12 cellular contexts compared by ENCODE assay signal in genomic region chr12:47393403-47393790, GRCh38.
DNase-seq lines count a peak whose midpoint lies in the region; ATAC-seq and TF ChIP-seq lines count a peak whose summit lies in the region.
"Had no signal": no experiment of that assay in that cellular context is flagged by ENCODE, and none has a peak within 500 bp of the region (broad histone marks: within the 10 kb centered on the region; RNA-seq: fewer than 3 reads in every experiment).

No MANE protein-coding gene starts in this region.

- no peaks in the 10 kb centered on the region for H3K36me3 ChIP-seq in CD4-positive, CD25-positive, alpha-beta regulatory T cell (ENCODE audit: control insufficient read depth, insufficient read depth, low read length)
- H3K36me3 ChIP-seq in ascending aorta (no peaks in the 10 kb centered on the region), Caco-2 (ENCODE audit: control insufficient read depth, insufficient read depth, low read length) (no peaks in the 10 kb centered on the region)

- peaks cover 0 to 16% (median 5%) of the 10 kb centered on the region in 7 donors for H3K9me3 Mint-ChIP-seq in CD4-positive, CD25-positive, alpha-beta regulatory T cell
- H3K9me3 Mint-ChIP-seq in IgD-negative memory B cell (peaks cover 0 to 9% (median 6%) of the 10 kb centered on the region in 3 donors), Caco-2 (ENCODE audit: unreplicated experiment) (peaks cover 21% of the 10 kb centered on the region)
- H3K9me3 Mint-ChIP-seq in naive thymus-derived CD8-positive, alpha-beta T cell: peaks cover 0 to 27% (median 12%) of the 10 kb centered on the region in 9 donors

- H3K27me3 ChIP-seq in CD4-positive, CD25-positive, alpha-beta regulatory T cell (ENCODE audit: control insufficient read depth, insufficient read depth, low read length): no peaks in the 10 kb centered on the region
- no peaks in the 10 kb centered on the region for H3K27me3 ChIP-seq in ascending aorta
- no peaks in the 10 kb centered on the region for H3K27me3 ChIP-seq in Caco-2 (replicated peaks; ENCODE audit: control insufficient read depth, insufficient read depth, low read length)
- H3K27me3 ChIP-seq: body of pancreas had no signal

- peak in 1 of 3 donors; percentile 18 for DNase-seq in CD4-positive, CD25-positive, alpha-beta regulatory T cell
- DNase-seq in ascending aorta (ENCODE audit: low spot score in 2 of 2): no peak
- DNase-seq in naive thymus-derived CD8-positive, alpha-beta T cell: no peak
- no peak for DNase-seq in NCI-H128 (lab: John Stamatoyannopoulos, UW; ENCODE audit: unreplicated experiment)
- DNase-seq in Caco-2: no peak
- DNase-seq in left lobe of liver (ENCODE audit: low spot score): no peak
- no peak for DNase-seq in NCI-H2107 (lab: John Stamatoyannopoulos, UW)
- DNase-seq: H7, NCI-H1694, retina had no signal

- intact Hi-C loops in ascending aorta (cut with DNase I) (loop anchor here (2.0 to 10.0 kb wide), 2 partner anchors 15 to 111 kb away; no protein-coding TSS in a partner anchor), Caco-2 (cut with micrococcal nuclease; ENCODE audit: unreplicated experiment) (no loop called here)

- no peaks in the 10 kb centered on the region for H3K27me3 Mint-ChIP-seq in CD4-positive, CD25-positive, alpha-beta regulatory T cell
- no peaks in the 10 kb centered on the region for H3K27me3 Mint-ChIP-seq in IgD-negative memory B cell
- H3K27me3 Mint-ChIP-seq in naive thymus-derived CD8-positive, alpha-beta T cell: no peaks in the 10 kb centered on the region
- no peaks in the 10 kb centered on the region for H3K27me3 Mint-ChIP-seq in Caco-2 (ENCODE audit: insufficient read depth, unreplicated experiment)

- no peak for ATAC-seq in CD4-positive, CD25-positive, alpha-beta regulatory T cell (ENCODE audit: low read depth in 2 of 2)
- no peak for ATAC-seq in naive thymus-derived CD8-positive, alpha-beta T cell
- no peak for ATAC-seq in left lobe of liver

- POLR2A ChIA-PET in naive thymus-derived CD8-positive, alpha-beta T cell (lab: Charles Lee): interaction anchor here (1.1 kb wide), 2 partner anchors 30 to 32 kb away, joined by 3 to 4 read pairs; no protein-coding TSS in a partner anchor
- POLR2A ChIA-PET in Caco-2 (lab: Charles Lee): no interaction called here

- peak overlapping the region; percentile 19 to 82 (median 64) for H3K4me3 Mint-ChIP-seq in CD4-positive, CD25-positive, alpha-beta regulatory T cell
- peak overlapping the region in 2 of 4 donors; percentile 79 to 81 for H3K4me3 Mint-ChIP-seq in IgD-negative memory B cell
- H3K4me3 Mint-ChIP-seq in naive thymus-derived CD8-positive, alpha-beta T cell: peak overlapping the region in 9 of 10 donors; percentile 34 to 76 (median 60)
- no peak overlapping the region for H3K4me3 Mint-ChIP-seq in Caco-2 (ENCODE audit: unreplicated experiment)

- TF ChIP-seq CTCF in ascending aorta (IDR thresholded peaks at IDR 0.05): no peak
- no peak for TF ChIP-seq CTCF in Caco-2 (IDR thresholded peaks at IDR 0.05; ENCODE audit: insufficient read depth in 1 of 2, low read depth in 1 of 2, low read length in 1 of 2, severe bottlenecking in 1 of 2, unreplicated experiment in 1 of 2)

- H3K27ac ChIP-seq in CD4-positive, CD25-positive, alpha-beta regulatory T cell (ENCODE audit: insufficient read depth, low read length, poor library complexity, severe bottlenecking): peak overlapping the region; percentile 80
- peak overlapping the region; percentile 31 to 58 for H3K27ac ChIP-seq in ascending aorta
- H3K27ac ChIP-seq: body of pancreas had no signal

- peaks cover 4% of the 10 kb centered on the region for H3K36me3 Mint-ChIP-seq in CD4-positive, CD25-positive, alpha-beta regulatory T cell
- peaks cover 1% of the 10 kb centered on the region for H3K36me3 Mint-ChIP-seq in IgD-negative memory B cell
- H3K36me3 Mint-ChIP-seq in naive thymus-derived CD8-positive, alpha-beta T cell: peaks cover 0 to 17% (median 17%) of the 10 kb centered on the region in 3 donors
- no peaks in the 10 kb centered on the region for H3K36me3 Mint-ChIP-seq in Caco-2 (ENCODE audit: insufficient read depth, unreplicated experiment)

- H3K9me3 ChIP-seq in CD4-positive, CD25-positive, alpha-beta regulatory T cell (ENCODE audit: control insufficient read depth in 2 of 2, low read length in 2 of 2): peaks cover 4 to 10% of the 10 kb centered on the region in 2 experiments
- H3K9me3 ChIP-seq in ascending aorta (peaks cover 0 to 19% of the 10 kb centered on the region in 2 donors), Caco-2 (peaks cover 17% of the 10 kb centered on the region; the same call in 1 of the 2 replicates)

- peak overlapping the region; percentile 46 for H3K4me3 ChIP-seq in CD4-positive, CD25-positive, alpha-beta regulatory T cell (ENCODE audit: low read depth, low read length)
- H3K4me3 ChIP-seq in ascending aorta (peak overlapping the region in 1 of 2 donors; percentile 14), Caco-2 (ENCODE audit: low read depth, low read length) (no peak overlapping the region)
- H3K4me3 ChIP-seq: body of pancreas had no signal

- peaks cover 44 to 82% (median 63%) of the 10 kb centered on the region in 4 donors for H3K4me1 Mint-ChIP-seq in CD4-positive, CD25-positive, alpha-beta regulatory T cell
- peaks cover 55 to 61% (median 55%) of the 10 kb centered on the region in 3 donors for H3K4me1 Mint-ChIP-seq in IgD-negative memory B cell
- H3K4me1 Mint-ChIP-seq in naive thymus-derived CD8-positive, alpha-beta T cell: peaks cover 36 to 86% (median 84%) of the 10 kb centered on the region in 4 donors
- H3K4me1 Mint-ChIP-seq in Caco-2 (ENCODE audit: low read depth, unreplicated experiment): no peaks in the 10 kb centered on the region

- CTCF ChIA-PET in Caco-2 (lab: Charles Lee): no interaction called here

- no TSS peak for BruUV-seq in Caco-2 (replicated peaks; lab: Mats Ljungman, UMichigan)

- peak overlapping the region; percentile 90 to 95 (median 94) for H3K27ac Mint-ChIP-seq in CD4-positive, CD25-positive, alpha-beta regulatory T cell
- peak overlapping the region; percentile 10 to 72 (median 64) for H3K27ac Mint-ChIP-seq in IgD-negative memory B cell
- peak overlapping the region; percentile 91 to 99 (median 97) for H3K27ac Mint-ChIP-seq in naive thymus-derived CD8-positive, alpha-beta T cell
- no peak overlapping the region for H3K27ac Mint-ChIP-seq in Caco-2 (ENCODE audit: unreplicated experiment)

- peaks cover 60% of the 10 kb centered on the region for H3K4me1 ChIP-seq in CD4-positive, CD25-positive, alpha-beta regulatory T cell (ENCODE audit: control insufficient read depth, insufficient read depth, low read length, poor library complexity, severe bottlenecking)
- H3K4me1 ChIP-seq in ascending aorta: peaks cover 0 to 10% of the 10 kb centered on the region in 2 donors
- peaks cover 9% of the 10 kb centered on the region; the same call in 1 of the 2 replicates for H3K4me1 ChIP-seq in Caco-2
- H3K4me1 ChIP-seq: body of pancreas had no signal
